Comparison of ENCODE assay signal across 15 cellular contexts in the genomic region with DNA sequence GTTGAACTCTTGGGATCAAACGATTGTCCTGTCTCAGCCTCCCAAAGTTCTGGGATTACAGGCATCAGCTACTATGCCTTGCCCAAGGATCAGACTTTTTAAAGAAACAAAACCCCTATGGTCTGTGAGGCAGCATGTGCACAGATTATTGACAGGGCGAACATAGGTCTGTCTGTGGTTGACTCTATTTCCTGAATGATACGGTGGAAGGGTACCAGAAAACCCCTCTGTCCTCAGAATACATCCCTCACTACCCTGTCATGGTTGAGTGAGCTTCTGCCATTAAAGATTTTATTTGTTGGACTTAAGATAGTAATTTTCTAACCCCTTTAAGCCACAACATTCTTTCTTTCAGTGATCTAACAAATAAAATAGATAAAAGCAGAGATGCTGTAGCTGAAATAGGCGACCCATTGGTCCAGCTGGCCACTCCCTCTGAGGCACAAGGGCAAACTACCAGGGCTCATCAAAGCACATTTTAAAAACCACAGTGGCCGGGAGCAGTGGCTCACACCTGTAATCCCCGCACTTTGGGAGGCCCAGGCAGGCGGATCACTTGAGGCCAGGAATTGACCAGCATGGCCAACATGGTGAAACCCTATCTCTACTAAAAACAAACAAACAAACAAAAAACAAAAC.
DNase-seq lines count a peak whose midpoint lies in the region; ATAC-seq, FAIRE-seq and TF ChIP-seq lines count a peak whose summit lies in the region.
"Had no signal": no experiment of that assay in that cellular context is flagged by ENCODE, and none has a peak within 500 bp of the region (broad histone marks: within the 10 kb centered on the region; RNA-seq: fewer than 3 reads in every experiment).

No MANE protein-coding gene starts in this region.

- peak overlapping the region; percentile 56 for H2AK5ac ChIP-seq in IMR-90 (ENCODE audit: low read depth, low read length)

- H3K9me1 ChIP-seq in IMR-90 (ENCODE audit: insufficient read depth, low read length), result peaks cover 4% of the 10 kb centered on the region; the same call in 1 of the 2 replicates

- no peak overlapping the region for H4K8ac ChIP-seq in IMR-90 (ENCODE audit: low read depth in 2 of 2, low read length in 2 of 2)

- no peaks in the 10 kb centered on the region for H3K36me3 Mint-ChIP-seq in CD4-positive, CD25-positive, alpha-beta regulatory T cell
- H3K36me3 Mint-ChIP-seq: neural progenitor cell had no signal

- FAIRE-seq in GM19239 (lab: Jason Lieb, UNC), result peak; percentile 83
- no peak for FAIRE-seq in small intestine (lab: Jason Lieb, UNC)
- FAIRE-seq: bronchial epithelial cell had no signal

- H4K91ac ChIP-seq in IMR-90 (ENCODE audit: insufficient read depth, low read depth, low read length), result peak overlapping the region; percentile 8; the same call in 1 of the 2 replicates

- no peak for TF ChIP-seq EP300 in suprapubic skin (IDR thresholded peaks at IDR 0.05)

- dilution Hi-C loops in IMR-90 (cut with HindIII; ENCODE audit: low sequenced_read_pairs, unreplicated experiment), result no loop called here

- H2BK20ac ChIP-seq in IMR-90 (ENCODE audit: low read depth, low read length), result peak overlapping the region; percentile 17; the same call in 1 of the 2 replicates

- H3K4me3 ChIP-seq in CD4-positive, CD25-positive, alpha-beta regulatory T cell (ENCODE audit: low read depth, low read length), result no peak overlapping the region
- H3K4me3 ChIP-seq in IMR-90 (ENCODE audit: insufficient read depth, low read depth, low read length), result no peak overlapping the region
- no peak overlapping the region for H3K4me3 ChIP-seq in suprapubic skin
- no peak overlapping the region for H3K4me3 ChIP-seq in effector memory CD4-positive, alpha-beta T cell (ENCODE audit: insufficient read depth, low read depth, low read length, poor library complexity, severe bottlenecking)
- H3K4me3 ChIP-seq in small intestine (ENCODE audit: low read depth in 1 of 2, low read length in 2 of 2), result no peak overlapping the region
- H3K4me3 ChIP-seq: neural progenitor cell had no signal

- H3K4ac ChIP-seq in IMR-90 (ENCODE audit: low read depth, low read length), result peak overlapping the region; percentile 47; the same call in 1 of the 2 replicates

- H3K27ac ChIP-seq in CD4-positive, CD25-positive, alpha-beta regulatory T cell (ENCODE audit: insufficient read depth, low read length, poor library complexity, severe bottlenecking), result no peak overlapping the region
- H3K27ac ChIP-seq in IMR-90 (ENCODE audit: insufficient read depth, low read length), result no peak overlapping the region
- H3K27ac ChIP-seq in suprapubic skin, result no peak overlapping the region
- H3K27ac ChIP-seq in effector memory CD4-positive, alpha-beta T cell (ENCODE audit: insufficient read depth, low read length, poor library complexity, severe bottlenecking), result no peak overlapping the region
- no peak overlapping the region for H3K27ac ChIP-seq in small intestine (ENCODE audit: low read depth in 1 of 2, low read length in 1 of 2)
- H3K27ac ChIP-seq: KMS-11, neural progenitor cell had no signal

- intact Hi-C loops in IMR-90 (cut with micrococcal nuclease), result no loop called here

- CTCF ChIA-PET in IMR-90 (lab: Yijun Ruan, JAX), result interaction anchor here (0.6 kb wide), 1 partner anchor 782 kb away, joined by 3 read pairs; no protein-coding TSS in a partner anchor

- no peak overlapping the region for H3K9ac ChIP-seq in IMR-90 (ENCODE audit: low read depth, low read length)
- H3K9ac ChIP-seq: KMS-11, neural progenitor cell had no signal

- no TSS peak for BruUV-seq in IMR-90 (replicated peaks; lab: Mats Ljungman, UMichigan)

- TF ChIP-seq CTCF in IMR-90 (conservative IDR thresholded peaks at IDR 0.05; ENCODE audit: low read depth, low read length) (no peak), suprapubic skin (IDR thresholded peaks at IDR 0.05) (no peak)

- no peak overlapping the region for H2AK9ac ChIP-seq in IMR-90 (replicated peaks; ENCODE audit: low read depth, low read length, poor library complexity)

- WGBS in IMR-90 (ENCODE audit: extremely low coverage in 2 of 2, insufficient read length in 1 of 2), 2 experiments, result no CpG with 5 or more reads among the region's 7 CpGs
- WGBS in suprapubic skin, result 89% methylated on average over 7 of the region's 7 CpGs
- 83 to 90% (median 88%) methylated on average over 7 of the region's 7 CpGs for WGBS in small intestine, 3 donors

- no peaks in the 10 kb centered on the region for H3K9me3 ChIP-seq in CD4-positive, CD25-positive, alpha-beta regulatory T cell (ENCODE audit: control insufficient read depth in 2 of 2, low read length in 2 of 2)
- no peaks in the 10 kb centered on the region for H3K9me3 ChIP-seq in IMR-90 (ENCODE audit: control insufficient read depth, insufficient read depth, low read length)
- no peaks in the 10 kb centered on the region for H3K9me3 ChIP-seq in suprapubic skin
- no peaks in the 10 kb centered on the region for H3K9me3 ChIP-seq in effector memory CD4-positive, alpha-beta T cell (ENCODE audit: control insufficient read depth, low read length)
- no peaks in the 10 kb centered on the region for H3K9me3 ChIP-seq in small intestine (ENCODE audit: control insufficient read depth, low read depth)

- H3K18ac ChIP-seq in IMR-90 (ENCODE audit: low read depth, low read length), result no peak overlapping the region

- H2BK15ac ChIP-seq in IMR-90 (ENCODE audit: low read depth, low read length), result peak overlapping the region; percentile 41; the same call in 1 of the 3 replicates

- H2BK5ac ChIP-seq in IMR-90 (ENCODE audit: low read depth, low read length, poor library complexity, severe bottlenecking), result no peak overlapping the region

- peak overlapping the region in 3 of 4 donors; percentile 33 to 40 (median 39) for H3K4me3 Mint-ChIP-seq in CD4-positive, CD25-positive, alpha-beta regulatory T cell
- H3K4me3 Mint-ChIP-seq: activated CD4-positive, alpha-beta T cell treated with anti-CD3 and anti-CD28 coated beads for 36 hours; neural progenitor cell had no signal

- H3K27me3 Mint-ChIP-seq in CD4-positive, CD25-positive, alpha-beta regulatory T cell, result no peaks in the 10 kb centered on the region
- H3K27me3 Mint-ChIP-seq: activated CD4-positive, alpha-beta T cell treated with anti-CD3 and anti-CD28 coated beads for 36 hours had no signal

- H3K79me1 ChIP-seq in IMR-90 (ENCODE audit: low read depth in 1 of 2, low read length in 2 of 2), result no peaks in the 10 kb centered on the region

- H3K14ac ChIP-seq in IMR-90 (replicated peaks; ENCODE audit: low read depth, low read length), result no peak overlapping the region

- TF ChIP-seq POLR2A in IMR-90 (IDR thresholded peaks at IDR 0.05; ENCODE audit: low read depth, low read length) (no peak), suprapubic skin (IDR thresholded peaks at IDR 0.05) (no peak)

- H3K4me1 ChIP-seq in CD4-positive, CD25-positive, alpha-beta regulatory T cell (ENCODE audit: control insufficient read depth, insufficient read depth, low read length, poor library complexity, severe bottlenecking), result peaks cover 9% of the 10 kb centered on the region
- H3K4me1 ChIP-seq in IMR-90 (ENCODE audit: control insufficient read depth, insufficient read depth, low read length) (peaks cover 8% of the 10 kb centered on the region; the same call in 1 of the 2 replicates), suprapubic skin (peaks cover 11% of the 10 kb centered on the region), small intestine (ENCODE audit: control insufficient read depth in 2 of 2, insufficient read depth in 1 of 2, low read depth in 1 of 2, low read length in 1 of 2) (no peaks in the 10 kb centered on the region)
- H3K4me1 ChIP-seq in effector memory CD4-positive, alpha-beta T cell (ENCODE audit: control insufficient read depth, insufficient read depth, low read length, poor library complexity, severe bottlenecking), result no peaks in the 10 kb centered on the region
- H3K4me1 ChIP-seq: neural progenitor cell had no signal

- ATAC-seq in CD4-positive, CD25-positive, alpha-beta regulatory T cell (ENCODE audit: low read depth in 2 of 2), result peak in 1 of 2 donors; percentile 35
- ATAC-seq in HG02678 (IDR thresholded peaks at IDR 0.05; ENCODE audit: unreplicated experiment) (peak; percentile 74), IMR-90 (ENCODE audit: low read depth) (no peak)
- ATAC-seq: activated CD4-positive, alpha-beta T cell treated with anti-CD3 and anti-CD28 coated beads for 36 hours; left ventricle myocardium superior had no signal

- H4K20me1 ChIP-seq in IMR-90 (ENCODE audit: insufficient read depth, low read length), result no peaks in the 10 kb centered on the region

- no peak for TF ChIP-seq RAD21 in IMR-90 (IDR thresholded peaks at IDR 0.05; ENCODE audit: low read length)

- no peaks in the 10 kb centered on the region for H3K36me3 ChIP-seq in CD4-positive, CD25-positive, alpha-beta regulatory T cell (ENCODE audit: control insufficient read depth, insufficient read depth, low read length)
- H3K36me3 ChIP-seq in IMR-90 (ENCODE audit: control insufficient read depth, insufficient read depth, low read length), result no peaks in the 10 kb centered on the region
- H3K36me3 ChIP-seq in suprapubic skin, result no peaks in the 10 kb centered on the region
- no peaks in the 10 kb centered on the region for H3K36me3 ChIP-seq in effector memory CD4-positive, alpha-beta T cell (ENCODE audit: control insufficient read depth, insufficient read depth, low read length)
- no peaks in the 10 kb centered on the region for H3K36me3 ChIP-seq in small intestine (ENCODE audit: control insufficient read depth in 2 of 2, insufficient read depth in 2 of 2, low read length in 2 of 2)
- H3K36me3 ChIP-seq: neural progenitor cell had no signal

- no peak overlapping the region for H3K4me2 ChIP-seq in IMR-90 (ENCODE audit: low read depth, low read length)
- H3K4me2 ChIP-seq: KMS-11, neural progenitor cell had no signal

- H3K27me3 ChIP-seq in CD4-positive, CD25-positive, alpha-beta regulatory T cell (ENCODE audit: control insufficient read depth, insufficient read depth, low read length), result no peaks in the 10 kb centered on the region
- H3K27me3 ChIP-seq in IMR-90 (ENCODE audit: control insufficient read depth, insufficient read depth, low read length) (no peaks in the 10 kb centered on the region), suprapubic skin (no peaks in the 10 kb centered on the region), small intestine (ENCODE audit: control insufficient read depth in 2 of 2, insufficient read depth in 2 of 2, low read length in 2 of 2) (no peaks in the 10 kb centered on the region)
- no peaks in the 10 kb centered on the region for H3K27me3 ChIP-seq in effector memory CD4-positive, alpha-beta T cell (replicated peaks; ENCODE audit: control insufficient read depth, insufficient read depth, low read length, poor library complexity, severe bottlenecking)
- H3K27me3 ChIP-seq: neural progenitor cell had no signal

- in situ Hi-C loops in IMR-90 (cut with MboI; ENCODE audit: low sequenced_read_pairs), result no loop called here

- POLR2A ChIA-PET in IMR-90 (lab: Charles Lee; ENCODE audit: unreplicated experiment), result no interaction called here

- H2AFZ ChIP-seq in IMR-90 (replicated peaks; ENCODE audit: low read length, poor library complexity), result no peak overlapping the region
- H2AFZ ChIP-seq: neural progenitor cell had no signal

- no peak overlapping the region for H3K23ac ChIP-seq in IMR-90 (ENCODE audit: low read depth, low read length)

- no peaks in the 10 kb centered on the region for H3K9me3 Mint-ChIP-seq in CD4-positive, CD25-positive, alpha-beta regulatory T cell
- H3K9me3 Mint-ChIP-seq: neural progenitor cell had no signal

- no peak overlapping the region for H4K5ac ChIP-seq in IMR-90 (ENCODE audit: low read depth, low read length)

- H2BK120ac ChIP-seq in IMR-90 (ENCODE audit: low read depth, low read length), result peak overlapping the region; percentile 35; the same call in 1 of the 2 replicates

- DNase-seq in CD4-positive, CD25-positive, alpha-beta regulatory T cell, result no peak
- DNase-seq in GM19239 (ENCODE audit: insufficient read length, low spot score) (no peak), IMR-90 (no peak), suprapubic skin (ENCODE audit: low spot score in 2 of 2) (no peak), DMS114 treated with DMSO at 0.1 percent for 48 hours (lab: John Stamatoyannopoulos, UW; ENCODE audit: unreplicated experiment) (no peak), small intestine (no peak)
- DNase-seq in effector memory CD4-positive, alpha-beta T cell, result no peak
- DNase-seq: activated CD4-positive, alpha-beta T cell treated with anti-CD3 and anti-CD28 coated beads for 36 hours; DND-41; left ventricle myocardium superior; NCI-H187 treated with DMSO at 0.1 percent for 48 hours had no signal

- no peak overlapping the region for H3K56ac ChIP-seq in IMR-90 (ENCODE audit: extremely low read depth, insufficient read depth, low read length)

- peaks cover 11 to 67% (median 18%) of the 10 kb centered on the region in 4 donors for H3K4me1 Mint-ChIP-seq in CD4-positive, CD25-positive, alpha-beta regulatory T cell

- peak overlapping the region in 1 of 3 donors; percentile 36 for H3K27ac Mint-ChIP-seq in CD4-positive, CD25-positive, alpha-beta regulatory T cell
- H3K27ac Mint-ChIP-seq: activated CD4-positive, alpha-beta T cell treated with anti-CD3 and anti-CD28 coated beads for 36 hours; neural progenitor cell had no signal
